Comparison of ENCODE assay signal across 17 cellular contexts in the genomic region with DNA sequence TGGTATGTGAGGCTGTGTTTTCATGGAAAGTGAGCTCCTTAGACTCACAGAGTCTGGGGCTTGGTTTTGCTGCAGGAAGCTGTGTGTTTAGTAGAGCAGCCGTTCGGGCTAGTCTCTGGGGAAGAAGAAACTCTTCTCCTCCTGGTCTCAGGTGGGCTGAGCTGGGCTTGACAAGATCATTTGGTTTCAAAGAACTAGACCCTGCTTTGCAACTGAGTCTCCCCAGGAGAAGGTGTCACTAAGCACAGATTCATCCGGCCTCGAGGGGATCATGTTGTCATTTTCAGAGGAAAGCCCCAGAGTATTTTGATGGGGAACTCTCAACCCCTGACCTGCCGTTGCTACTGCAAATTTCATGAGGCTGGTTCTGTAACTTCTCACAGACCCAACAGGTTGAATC.
DNase-seq lines count a peak whose midpoint lies in the region; ATAC-seq and TF ChIP-seq lines count a peak whose summit lies in the region.
"Had no signal": no experiment of that assay in that cellular context is flagged by ENCODE, and none has a peak within 500 bp of the region (broad histone marks: within the 10 kb centered on the region; RNA-seq: fewer than 3 reads in every experiment).

No MANE protein-coding gene starts in this region.

- H3K9me3 Mint-ChIP-seq in immature natural killer cell: no peaks in the 10 kb centered on the region

- H3K9me3 ChIP-seq in vagina: no peaks in the 10 kb centered on the region
- H3K9me3 ChIP-seq: SJCRH30 had no signal

- peak; percentile 4 for DNase-seq in activated CD8-positive, alpha-beta memory T cell treated with anti-CD3 and anti-CD28 coated beads for 24 hours
- no peak for DNase-seq in activated CD8-positive, alpha-beta memory T cell treated with anti-CD3 and anti-CD28 coated beads, Interleukin-2, amount 50 U/mL, for 48 hours
- DNase-seq in NCI-H69 (lab: John Stamatoyannopoulos, UW): peak; percentile 82
- DNase-seq in islet precursor cell: peak; percentile 45
- DNase-seq in vagina (ENCODE audit: extremely low spot score in 2 of 2): peak; percentile 12 to 67
- DNase-seq in immature natural killer cell: no peak
- no peak for DNase-seq in NK-92 (lab: John Stamatoyannopoulos, UW; ENCODE audit: unreplicated experiment)
- no peak for DNase-seq in left ventricle myocardium superior
- DNase-seq: AML-193, DMS53, Kasumi-1, NCI-H187, NCI-H2107, NCI-H2227 treated with DMSO at 0.1 percent for 48 hours, NCI-H510A treated with DMSO at 0.1 percent for 48 hours, NCI-H774, SJCRH30 had no signal

- intact Hi-C loops in vagina (cut with DNase I) (no loop called here), left ventricle myocardium superior (cut with micrococcal nuclease) (loop anchor here (10.0 kb wide), 1 partner anchor 99 kb away; no protein-coding TSS in a partner anchor)

- peaks cover 0 to 1% (median 0%) of the 10 kb centered on the region in 3 donors for H3K27me3 Mint-ChIP-seq in immature natural killer cell (ENCODE audit: low read depth in 3 of 3)

- peaks cover 74% of the 10 kb centered on the region for H3K4me1 ChIP-seq in vagina

- peaks cover 0 to 3% (median 0%) of the 10 kb centered on the region in 3 donors for H3K36me3 Mint-ChIP-seq in immature natural killer cell

- H3K4me3 ChIP-seq in vagina: no peak overlapping the region
- H3K4me3 ChIP-seq: SJCRH30 had no signal

- no peak overlapping the region for H3K27ac ChIP-seq in vagina
- H3K27ac ChIP-seq: SJCRH30 had no signal

- no peak for ATAC-seq in left ventricle myocardium superior

- no peak for TF ChIP-seq CTCF in vagina (IDR thresholded peaks at IDR 0.05)

- no peak overlapping the region for H3K27ac Mint-ChIP-seq in immature natural killer cell

- H3K4me3 Mint-ChIP-seq in immature natural killer cell: no peak overlapping the region

- no peaks in the 10 kb centered on the region for H3K36me3 ChIP-seq in vagina
- H3K36me3 ChIP-seq: SJCRH30 had no signal

- no peak for TF ChIP-seq POLR2A in vagina (IDR thresholded peaks at IDR 0.05)

- H3K27me3 ChIP-seq in vagina: no peaks in the 10 kb centered on the region

- peaks cover 3% of the 10 kb centered on the region in 2 donors for H3K4me1 Mint-ChIP-seq in immature natural killer cell

Comparison
In these comparisons a context has a peak if more than half of its experiments do, and no peak if none do; other contexts are left out.
1. DNase-seq: peak in activated CD8-positive, alpha-beta memory T cell treated with anti-CD3 and anti-CD28 coated beads for 24 hours (single experiment), NCI-H69 (single experiment), islet precursor cell (single experiment) and vagina (2 of 2); none in activated CD8-positive, alpha-beta memory T cell treated with anti-CD3 and anti-CD28 coated beads, Interleukin-2, amount 50 U/mL, for 48 hours (single experiment), immature natural killer cell (0 of 3), NK-92 (single experiment) and left ventricle myocardium superior (single experiment).